In the genomic region with DNA sequence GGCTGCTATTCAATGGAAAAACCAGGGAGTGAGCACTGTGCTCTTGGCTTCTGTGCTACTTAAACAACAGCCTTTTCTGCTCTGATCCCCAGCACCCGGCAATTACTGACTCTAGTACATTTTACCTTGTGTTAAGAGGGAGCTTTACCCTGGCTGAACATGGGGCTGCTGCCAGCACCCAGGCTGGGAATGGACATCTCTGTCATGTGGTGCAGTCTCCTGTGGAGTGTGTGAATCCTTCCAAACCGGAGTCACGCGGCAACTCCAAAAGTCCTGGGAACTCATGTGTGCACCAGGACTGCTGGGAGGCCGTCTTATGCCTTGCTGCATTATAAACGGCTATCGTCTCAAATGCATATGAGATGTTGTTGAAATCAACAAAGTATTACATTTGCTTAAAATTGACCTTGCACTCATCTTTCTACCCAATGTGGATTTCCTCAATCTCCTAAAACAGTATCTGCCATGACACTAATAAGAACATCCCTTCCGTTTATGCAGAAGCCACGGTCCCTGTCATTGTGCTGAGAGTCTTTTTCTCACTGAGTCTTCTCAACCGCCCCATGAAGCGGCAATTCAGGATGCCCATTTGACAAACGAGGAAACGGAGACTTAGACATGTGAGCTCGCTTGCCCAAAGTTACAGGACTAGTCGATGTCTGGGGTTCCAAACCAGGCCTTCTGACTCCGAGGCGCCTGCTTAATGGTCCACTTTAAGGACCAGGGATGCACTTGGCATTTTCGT, we compare ENCODE assay signal across 1 cellular context.
TF ChIP-seq lines count a peak whose summit lies in the region.

No MANE protein-coding gene starts in this region.

TF ChIP-seq in GM12878, 131 proteins besides CTCF, POLR2A, EP300 and RAD21:
- no peak for TF ChIP-seq ZNF24 (IDR thresholded peaks at IDR 0.05)
- TF ChIP-seq, protein P1, sequence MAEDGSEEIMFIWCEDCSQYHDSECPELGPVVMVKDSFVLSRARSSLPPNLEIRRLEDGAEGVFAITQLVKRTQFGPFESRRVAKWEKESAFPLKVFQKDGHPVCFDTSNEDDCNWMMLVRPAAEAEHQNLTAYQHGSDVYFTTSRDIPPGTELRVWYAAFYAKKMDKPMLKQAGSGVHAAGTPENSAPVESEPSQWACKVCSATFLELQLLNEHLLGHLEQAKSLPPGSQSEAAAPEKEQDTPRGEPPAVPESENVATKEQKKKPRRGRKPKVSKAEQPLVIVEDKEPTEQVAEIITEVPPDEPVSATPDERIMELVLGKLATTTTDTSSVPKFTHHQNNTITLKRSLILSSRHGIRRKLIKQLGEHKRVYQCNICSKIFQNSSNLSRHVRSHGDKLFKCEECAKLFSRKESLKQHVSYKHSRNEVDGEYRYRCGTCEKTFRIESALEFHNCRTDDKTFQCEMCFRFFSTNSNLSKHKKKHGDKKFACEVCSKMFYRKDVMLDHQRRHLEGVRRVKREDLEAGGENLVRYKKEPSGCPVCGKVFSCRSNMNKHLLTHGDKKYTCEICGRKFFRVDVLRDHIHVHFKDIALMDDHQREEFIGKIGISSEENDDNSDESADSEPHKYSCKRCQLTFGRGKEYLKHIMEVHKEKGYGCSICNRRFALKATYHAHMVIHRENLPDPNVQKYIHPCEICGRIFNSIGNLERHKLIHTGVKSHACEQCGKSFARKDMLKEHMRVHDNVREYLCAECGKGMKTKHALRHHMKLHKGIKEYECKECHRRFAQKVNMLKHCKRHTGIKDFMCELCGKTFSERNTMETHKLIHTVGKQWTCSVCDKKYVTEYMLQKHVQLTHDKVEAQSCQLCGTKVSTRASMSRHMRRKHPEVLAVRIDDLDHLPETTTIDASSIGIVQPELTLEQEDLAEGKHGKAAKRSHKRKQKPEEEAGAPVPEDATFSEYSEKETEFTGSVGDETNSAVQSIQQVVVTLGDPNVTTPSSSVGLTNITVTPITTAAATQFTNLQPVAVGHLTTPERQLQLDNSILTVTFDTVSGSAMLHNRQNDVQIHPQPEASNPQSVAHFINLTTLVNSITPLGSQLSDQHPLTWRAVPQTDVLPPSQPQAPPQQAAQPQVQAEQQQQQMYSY (CRISPR knock-in tag; IDR thresholded peaks at IDR 0.05): no peak
- no peak for TF ChIP-seq ZNF217 (IDR thresholded peaks at IDR 0.05)
- no peak for TF ChIP-seq GATAD2B (conservative IDR thresholded peaks at IDR 0.05; ENCODE audit: low read depth)
- TF ChIP-seq MTA3 (IDR thresholded peaks at IDR 0.05; ENCODE audit: borderline replicate concordance, low read length): no peak
- no peak for TF ChIP-seq SMAD5 (IDR thresholded peaks at IDR 0.05; ENCODE audit: low read depth)
- no peak for TF ChIP-seq HDGF (IDR thresholded peaks at IDR 0.05)
- TF ChIP-seq, protein P2, sequence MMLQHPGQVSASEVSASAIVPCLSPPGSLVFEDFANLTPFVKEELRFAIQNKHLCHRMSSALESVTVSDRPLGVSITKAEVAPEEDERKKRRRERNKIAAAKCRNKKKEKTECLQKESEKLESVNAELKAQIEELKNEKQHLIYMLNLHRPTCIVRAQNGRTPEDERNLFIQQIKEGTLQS (IDR thresholded peaks at IDR 0.05; ENCODE audit: borderline replicate concordance, extremely low read depth, low read depth, low read length): no peak
- TF ChIP-seq, protein P3, sequence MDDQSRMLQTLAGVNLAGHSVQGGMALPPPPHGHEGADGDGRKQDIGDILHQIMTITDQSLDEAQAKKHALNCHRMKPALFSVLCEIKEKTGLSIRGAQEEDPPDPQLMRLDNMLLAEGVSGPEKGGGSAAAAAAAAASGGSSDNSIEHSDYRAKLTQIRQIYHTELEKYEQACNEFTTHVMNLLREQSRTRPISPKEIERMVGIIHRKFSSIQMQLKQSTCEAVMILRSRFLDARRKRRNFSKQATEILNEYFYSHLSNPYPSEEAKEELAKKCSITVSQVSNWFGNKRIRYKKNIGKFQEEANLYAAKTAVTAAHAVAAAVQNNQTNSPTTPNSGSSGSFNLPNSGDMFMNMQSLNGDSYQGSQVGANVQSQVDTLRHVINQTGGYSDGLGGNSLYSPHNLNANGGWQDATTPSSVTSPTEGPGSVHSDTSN (IDR thresholded peaks at IDR 0.05; ENCODE audit: insufficient replicate concordance, low read depth, low read length): no peak
